ENCODE assay signal across 1 cellular context in the genomic region with DNA sequence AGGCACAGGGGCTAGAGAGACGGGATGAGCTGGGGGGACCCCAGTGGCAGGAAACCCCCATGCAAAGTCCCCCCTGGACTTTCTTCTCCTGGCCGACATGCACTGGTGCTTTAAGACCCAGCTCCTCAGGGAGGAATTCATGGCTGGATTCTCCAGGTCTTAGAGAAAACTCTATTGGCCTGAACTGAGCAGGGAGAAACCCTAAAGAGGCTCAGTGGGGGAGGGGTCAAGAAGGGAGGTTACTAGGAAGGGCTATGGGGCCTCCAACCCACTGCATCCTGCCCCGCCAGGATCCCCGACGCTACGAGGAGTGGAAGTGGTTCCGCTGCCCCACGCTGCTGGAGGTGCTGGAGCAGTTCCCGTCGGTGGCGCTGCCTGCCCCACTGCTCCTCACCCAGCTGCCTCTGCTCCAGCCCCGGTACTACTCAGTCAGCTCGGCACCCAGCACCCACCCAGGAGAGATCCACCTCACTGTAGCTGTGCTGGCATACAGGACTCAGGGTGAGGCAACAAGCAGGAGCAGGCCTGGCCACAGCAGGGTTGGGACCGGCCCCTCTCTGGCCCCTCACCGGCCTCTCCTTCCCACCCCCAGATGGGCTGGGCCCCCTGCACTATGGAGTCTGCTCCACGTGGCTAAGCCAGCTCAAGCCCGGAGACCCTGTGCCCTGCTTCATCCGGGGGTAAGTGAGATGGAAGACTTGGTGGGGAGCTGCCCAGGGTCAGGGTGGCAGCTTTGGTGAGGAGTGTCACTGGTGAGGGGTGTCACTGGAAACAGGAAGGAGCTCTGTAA.
TF ChIP-seq lines count a peak whose summit lies in the region.

No MANE protein-coding gene starts in this region.

TF ChIP-seq in HEK293, 187 proteins besides CTCF, POLR2A, EP300 and RAD21 (continued from another document):
- TF ChIP-seq ZNF518A (tag by site-specific recombination; conservative IDR thresholded peaks at IDR 0.05; ENCODE audit: low read depth) (no peak), SP2 (tag by site-specific recombination; IDR thresholded peaks at IDR 0.05) (peak; percentile 10; the same call in 1 of the 2 replicates), GLIS2 (tag by site-specific recombination; IDR thresholded peaks at IDR 0.05) (peak; percentile 43), ZBTB8A (tag by site-specific recombination; IDR thresholded peaks at IDR 0.05) (0 out of 2 replicates have a peak, but pooled peaks have one; percentile 36), ZBTB17 (tag by site-specific recombination; IDR thresholded peaks at IDR 0.05) (0 out of 2 replicates have a peak, but pooled peaks have one; percentile 8), ZNF600 (tag by site-specific recombination; IDR thresholded peaks at IDR 0.05) (peak; percentile 80; the same call in 1 of the 2 replicates), GLIS1 (tag by site-specific recombination; IDR thresholded peaks at IDR 0.05) (peak; percentile 20; the same call in 1 of the 2 replicates)
